ENCODE assay signal across 23 cellular contexts in the genomic region with DNA sequence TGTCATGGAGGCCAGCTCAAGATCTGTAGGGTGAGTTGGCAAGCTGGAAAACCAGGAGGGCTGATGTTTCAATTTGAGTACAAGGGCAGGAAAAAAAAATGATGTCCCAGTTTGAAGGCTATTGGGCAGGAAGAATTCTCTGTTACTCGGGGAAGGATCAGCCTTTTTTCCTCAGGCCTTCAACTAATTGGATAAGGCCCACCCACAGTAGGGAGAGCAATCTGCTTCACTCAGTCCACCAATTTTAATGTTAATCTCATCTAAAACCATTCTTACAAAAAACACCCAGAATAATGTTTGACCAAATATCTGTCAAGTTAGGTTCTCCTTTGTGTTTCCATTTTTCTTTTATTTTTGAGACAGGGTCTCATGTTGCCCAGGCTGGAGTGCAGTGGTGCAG.
"Had no signal": no experiment of that assay in that cellular context is flagged by ENCODE, and none has a peak within 500 bp of the region (broad histone marks: within the 10 kb centered on the region; RNA-seq: fewer than 3 reads in every experiment).

No MANE protein-coding gene starts in this region.

- H3K9me3 ChIP-seq: colonic mucosa, gastrocnemius medialis, mucosa of descending colon had no signal

- H3K4me1 ChIP-seq: colonic mucosa, esophagus muscularis mucosa, gastrocnemius medialis, left lung, lower lobe of right lung had no signal

- H3K4me3 ChIP-seq: colonic mucosa, esophagus muscularis mucosa, gastrocnemius medialis, heart right ventricle, left lung, lower lobe of right lung, mucosa of descending colon had no signal

- H3K27ac Mint-ChIP-seq: dendritic cell treated with granulocyte-macrophage colony-stimulating factor and Interleukin-4, amounts not matched to agents 40 ng/mL and 50 ng/mL, for 4 days; effector memory CD8-positive, alpha-beta T cell; endodermal cell; mesothelial cell of epicardium had no signal

- H3K27me3 Mint-ChIP-seq: dendritic cell treated with granulocyte-macrophage colony-stimulating factor and Interleukin-4, amounts not matched to agents 40 ng/mL and 50 ng/mL, for 4 days had no signal

- FAIRE-seq: endometrium, keratinocyte had no signal

- H3K27ac ChIP-seq: colonic mucosa, esophagus muscularis mucosa, gastrocnemius medialis, heart right ventricle, left lung, lower lobe of right lung had no signal

- ATAC-seq: effector memory CD8-positive, alpha-beta T cell; gastrocnemius medialis; heart right ventricle; left cardiac atrium; left lung; left ventricle myocardium superior; lower lobe of right lung; mucosa of descending colon had no signal

- H3K36me3 ChIP-seq: colonic mucosa, esophagus muscularis mucosa, gastrocnemius medialis, heart right ventricle, left lung, lower lobe of right lung had no signal

- H3K4me1 Mint-ChIP-seq: endodermal cell, mesothelial cell of epicardium had no signal

- DNase-seq: colonic mucosa; cortex of kidney; effector CD8-positive, alpha-beta T cell; effector memory CD8-positive, alpha-beta T cell; endodermal cell; foreskin fibroblast; foreskin melanocyte; gastrocnemius medialis; glutamatergic neuron; head of caudate nucleus; heart right ventricle; hippocampal formation; left cardiac atrium; left lung; left ventricle myocardium superior; lower lobe of right lung; mesenchymal stem cell; mucosa of descending colon had no signal

- H3K4me3 Mint-ChIP-seq: dendritic cell treated with granulocyte-macrophage colony-stimulating factor and Interleukin-4, amounts not matched to agents 40 ng/mL and 50 ng/mL, for 4 days; effector memory CD8-positive, alpha-beta T cell; endodermal cell; mesothelial cell of epicardium had no signal

- H3K27me3 ChIP-seq: colonic mucosa, esophagus muscularis mucosa, gastrocnemius medialis, heart right ventricle, left lung had no signal
